ENCODE assay signal across 25 cellular contexts in the genomic region with DNA sequence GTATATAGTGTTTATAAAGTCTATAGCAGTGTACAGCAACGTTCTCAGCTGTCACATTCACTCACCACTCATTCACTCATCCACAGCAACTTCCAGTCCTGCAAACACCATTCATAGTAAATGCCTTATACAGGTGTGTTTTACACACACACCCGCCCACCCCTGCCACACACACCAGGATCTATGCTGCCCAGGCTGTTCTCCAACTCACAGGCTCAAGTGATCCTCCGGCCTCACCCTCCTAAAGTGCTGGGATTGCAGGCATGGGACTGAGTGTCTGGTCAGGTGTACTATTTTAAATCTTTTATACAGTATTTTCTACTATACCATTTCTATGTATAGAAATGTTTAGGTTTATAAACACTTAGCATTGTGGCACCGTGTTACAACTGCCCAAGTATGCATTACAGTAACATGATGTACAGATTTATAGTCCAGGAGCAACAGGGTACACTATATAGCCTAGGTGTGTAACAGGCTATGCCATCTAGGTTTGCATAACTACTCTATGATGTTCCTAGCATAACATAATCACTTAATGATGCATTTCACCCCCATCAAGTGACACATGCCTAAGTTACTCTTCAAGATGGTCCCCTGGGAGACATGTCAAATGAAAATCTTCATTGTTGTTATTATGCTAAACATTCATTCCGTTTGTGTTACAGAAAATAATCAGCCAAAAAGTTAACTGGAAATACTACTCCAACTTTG. TPM values are rescaled to one million over a fixed set of nuclear protein-coding genes. Genes with fewer than 3 reads are reported as not detected.
DNase-seq lines count a peak whose midpoint lies in the region; ATAC-seq, FAIRE-seq and TF ChIP-seq lines count a peak whose summit lies in the region.
"Had no signal": no experiment of that assay in that cellular context is flagged by ENCODE, and none has a peak within 500 bp of the region (broad histone marks: within the 10 kb centered on the region; RNA-seq: fewer than 3 reads in every experiment).

No MANE protein-coding gene starts in this region.

- peak; percentile 30 for ATAC-seq in IMR-90 (ENCODE audit: low read depth)
- ATAC-seq in left lung = peak; percentile 69
- no peak for ATAC-seq in GM21423 (IDR thresholded peaks at IDR 0.05; ENCODE audit: unreplicated experiment)
- ATAC-seq in SK-N-SH treated with all-trans-retinoic acid at 6 μM for 48 hours = no peak
- ATAC-seq: A549, HCT116, HepG2 had no signal

- peaks cover 100% of the 10 kb centered on the region for H3K79me2 ChIP-seq in GM23248 (ENCODE audit: insufficient read depth)

- intact Hi-C loops in IMR-90 (cut with micrococcal nuclease) (no loop called here), left lung (cut with DNase I) (no loop called here)

- no peak overlapping the region for H2BK120ac ChIP-seq in IMR-90 (ENCODE audit: low read depth, low read length)

- peaks cover 9% of the 10 kb centered on the region for H3K36me3 Mint-ChIP-seq in osteocyte (ENCODE audit: unreplicated experiment)

- H4K5ac ChIP-seq in IMR-90 (ENCODE audit: low read depth, low read length) = no peak overlapping the region

- no peak overlapping the region for H2AK9ac ChIP-seq in IMR-90 (replicated peaks; ENCODE audit: low read depth, low read length, poor library complexity)

- H3K27ac ChIP-seq in GM23248 (no peak overlapping the region), IMR-90 (ENCODE audit: insufficient read depth, low read length) (no peak overlapping the region), left lung (no peak overlapping the region)
- H3K27ac ChIP-seq: A549, Peyer's patch had no signal

- POLR2A ChIA-PET in IMR-90 (lab: Charles Lee; ENCODE audit: unreplicated experiment) = no interaction called here

- H3K4me3 ChIP-seq in GM23248 = no peak overlapping the region
- H3K4me3 ChIP-seq in IMR-90 (ENCODE audit: insufficient read depth, low read depth, low read length) = no peak overlapping the region
- no peak overlapping the region for H3K4me3 ChIP-seq in left lung
- H3K4me3 ChIP-seq: A549, Peyer's patch had no signal

- no TSS peak for BruUV-seq in IMR-90 (replicated peaks; lab: Mats Ljungman, UMichigan)

- H3K9me3 ChIP-seq in GM23248 (ENCODE audit: low read depth) (no peaks in the 10 kb centered on the region), IMR-90 (ENCODE audit: control insufficient read depth, insufficient read depth, low read length) (peaks cover 2% of the 10 kb centered on the region; the same call in 1 of the 2 replicates), left lung (peaks cover 0 to under 1% of the 10 kb centered on the region in 2 donors)
- H3K9me3 ChIP-seq: Peyer's patch had no signal

- H3K9me1 ChIP-seq in IMR-90 (ENCODE audit: insufficient read depth, low read length) = peaks cover 23% of the 10 kb centered on the region

- no peak overlapping the region for H3K4ac ChIP-seq in IMR-90 (ENCODE audit: low read depth, low read length)

- H3K36me3 ChIP-seq in GM23248 (ENCODE audit: low read depth) (peaks cover under 1% of the 10 kb centered on the region; the same call in 1 of the 2 replicates), IMR-90 (ENCODE audit: control insufficient read depth, insufficient read depth, low read length) (no peaks in the 10 kb centered on the region; the same call in 1 of the 2 replicates), left lung (no peaks in the 10 kb centered on the region)

- no peak overlapping the region for H4K91ac ChIP-seq in IMR-90 (ENCODE audit: insufficient read depth, low read depth, low read length)

- H4K8ac ChIP-seq in IMR-90 (ENCODE audit: low read depth in 2 of 2, low read length in 2 of 2) = no peak overlapping the region

- H3K56ac ChIP-seq in IMR-90 (ENCODE audit: extremely low read depth, insufficient read depth, low read length) = no peak overlapping the region

- peaks cover 27% of the 10 kb centered on the region for H3K4me1 ChIP-seq in GM23248 (ENCODE audit: insufficient read depth)
- peaks cover 13% of the 10 kb centered on the region for H3K4me1 ChIP-seq in IMR-90 (ENCODE audit: control insufficient read depth, insufficient read depth, low read length)
- H3K4me1 ChIP-seq in left lung = peaks cover 10 to 26% of the 10 kb centered on the region in 2 donors
- H3K4me1 ChIP-seq: A549, BE2C, Caco-2 had no signal

- H2BK5ac ChIP-seq in IMR-90 (ENCODE audit: low read depth, low read length, poor library complexity, severe bottlenecking) = peak overlapping the region; percentile 13

- H3F3A ChIP-seq in GM23248 (ENCODE audit: insufficient read depth) = peaks cover 12% of the 10 kb centered on the region; the same call in 1 of the 2 replicates

- H3K27me3 ChIP-seq in GM23248 (replicated peaks; ENCODE audit: insufficient read depth) = no peaks in the 10 kb centered on the region
- H3K27me3 ChIP-seq in IMR-90 (ENCODE audit: control insufficient read depth, insufficient read depth, low read length) = no peaks in the 10 kb centered on the region
- H3K27me3 ChIP-seq in left lung = no peaks in the 10 kb centered on the region
- H3K27me3 ChIP-seq: BE2C, Peyer's patch had no signal

- TF ChIP-seq CTCF in IMR-90 (conservative IDR thresholded peaks at IDR 0.05; ENCODE audit: low read depth, low read length) (no peak), left lung (IDR thresholded peaks at IDR 0.05) (no peak), osteocyte (IDR thresholded peaks at IDR 0.05) (no peak)

- no peak for FAIRE-seq in HTR-8/SVneo (lab: Jason Lieb, UNC)
- FAIRE-seq: A549, GM12892, HepG2 had no signal

- no peak overlapping the region for H2BK15ac ChIP-seq in IMR-90 (ENCODE audit: low read depth, low read length)

- H3K4me2 ChIP-seq in GM23248 (ENCODE audit: unreplicated experiment) (peak overlapping the region; percentile 0), IMR-90 (ENCODE audit: low read depth, low read length) (no peak overlapping the region)
- H3K4me2 ChIP-seq: A549 had no signal

- no peak overlapping the region for H3K18ac ChIP-seq in IMR-90 (ENCODE audit: low read depth, low read length)

- TF ChIP-seq POLR2A in IMR-90 (IDR thresholded peaks at IDR 0.05; ENCODE audit: low read depth, low read length) = no peak

- peak overlapping the region; percentile 13 for H3K27ac Mint-ChIP-seq in osteocyte (ENCODE audit: unreplicated experiment)
- H3K27ac Mint-ChIP-seq: CD4-positive, alpha-beta T cell had no signal

- H2AFZ ChIP-seq in GM23248 = no peak overlapping the region
- H2AFZ ChIP-seq in IMR-90 (replicated peaks; ENCODE audit: low read length, poor library complexity) = no peak overlapping the region

- in situ Hi-C loops in GM23248 (cut with MboI) (no loop called here), IMR-90 (cut with MboI; ENCODE audit: low sequenced_read_pairs) (no loop called here)

- 68 to 71% methylated on average over 5 of the region's 5 CpGs for WGBS in GM23248 (ENCODE audit: low coverage in 1 of 2, low lambda C conversion rate in 2 of 2, missing lambda C conversion rate in 2 of 2), 2 experiments
- WGBS in IMR-90 (ENCODE audit: extremely low coverage in 2 of 2, insufficient read length in 1 of 2), 2 experiments = no CpG with 5 or more reads among the region's 5 CpGs

- no peak overlapping the region for H3K23ac ChIP-seq in IMR-90 (ENCODE audit: low read depth, low read length)

- dilution Hi-C loops in IMR-90 (cut with HindIII; ENCODE audit: low sequenced_read_pairs, unreplicated experiment) = no loop called here

- H3K27me3 Mint-ChIP-seq in osteocyte (ENCODE audit: unreplicated experiment) = no peaks in the 10 kb centered on the region
- H3K27me3 Mint-ChIP-seq: CD4-positive, alpha-beta T cell had no signal

- peaks cover 61% of the 10 kb centered on the region for H3K4me1 Mint-ChIP-seq in osteocyte (ENCODE audit: unreplicated experiment)

- H3K9me2 ChIP-seq in GM23248 (ENCODE audit: insufficient read depth) = no peaks in the 10 kb centered on the region

- H3K9me3 Mint-ChIP-seq in osteocyte (ENCODE audit: unreplicated experiment) = no peaks in the 10 kb centered on the region

- no peak overlapping the region for H2AK5ac ChIP-seq in IMR-90 (ENCODE audit: low read depth, low read length)

- H3K9ac ChIP-seq in GM23248 = no peak overlapping the region
- H3K9ac ChIP-seq in IMR-90 (ENCODE audit: low read depth, low read length) = no peak overlapping the region

- no peak for TF ChIP-seq RAD21 in IMR-90 (IDR thresholded peaks at IDR 0.05; ENCODE audit: low read length)

- H2BK20ac ChIP-seq in IMR-90 (ENCODE audit: low read depth, low read length) = no peak overlapping the region

- peak; percentile 49 for DNase-seq in GM23248
- no peak for DNase-seq in IMR-90
- DNase-seq in left lung = no peak
- DNase-seq in osteocyte (ENCODE audit: extremely low spot score, unreplicated experiment) = no peak
- DNase-seq in CD1c-positive myeloid dendritic cell (ENCODE audit: extremely low spot score) = no peak
- no peak for DNase-seq in HTR-8/SVneo (ENCODE audit: insufficient read length, low spot score)
- DNase-seq: BE2C; Caco-2; CD4-positive, alpha-beta T cell; DND-41; GOT3; KBM-7; NCI-H1092 treated with DMSO at 0.1 percent for 48 hours; NCI-H146; NCI-H2029; NCI-H2171; NCI-H524 treated with DMSO at 0.1 percent for 48 hours; NCI-H82; Peyer's patch had no signal

- no peak overlapping the region for H3K14ac ChIP-seq in IMR-90 (replicated peaks; ENCODE audit: low read depth, low read length)

- H4K20me1 ChIP-seq in GM23248 (ENCODE audit: insufficient read depth) = peaks cover 27% of the 10 kb centered on the region
- H4K20me1 ChIP-seq in IMR-90 (ENCODE audit: insufficient read depth, low read length) = peaks cover 87% of the 10 kb centered on the region

- H3K79me1 ChIP-seq in IMR-90 (ENCODE audit: low read depth in 1 of 2, low read length in 2 of 2) = peaks cover 34 to 78% of the 10 kb centered on the region in 2 experiments

- no peak overlapping the region for H3K4me3 Mint-ChIP-seq in osteocyte (ENCODE audit: unreplicated experiment)
- H3K4me3 Mint-ChIP-seq: CD4-positive, alpha-beta T cell had no signal

- CTCF ChIA-PET in IMR-90 (lab: Yijun Ruan, JAX) = no interaction called here

TF ChIP-seq in IMR-90, 13 proteins besides CTCF, POLR2A, EP300 and RAD21 (continues in another document):
- no peak for TF ChIP-seq NFE2L2 (IDR thresholded peaks at IDR 0.05; ENCODE audit: low read depth, low read length)

TF ChIP-seq in SK-N-SH treated with all-trans-retinoic acid at 6 μM for 48 hours, 23 proteins besides CTCF, POLR2A, EP300 and RAD21 (continues in another document):
- no peak for TF ChIP-seq GLIS3 (CRISPR knock-in tag; IDR thresholded peaks at IDR 0.05)

RNA-seq across cellular contexts. Expression of gene CREBBP, which starts 42.5 kb away (rescaled TPM):
- total RNA-seq in GM23248 (2014; rRNA removed; shearing (Covaris generic)) = 11.9 and 25.5 TPM in 2 replicates
- polyA plus RNA-seq in GM23248 (2016; fragmentation: Nextera tagmentation; extraction: Ambion mirVana) = 7.8 and 11.7 TPM in 2 replicates
- total RNA-seq in IMR-90 (2012; rRNA removed) = 7.3 and 8.3 TPM in 2 replicates
- polyA plus RNA-seq in IMR-90 (2012; rRNA removed) = 12.5 and 14.4 TPM in 2 replicates
- 3.9 and 6.7 TPM in 2 replicates for polyA plus RNA-seq in IMR-90 (2012; cell fraction: cytosol; rRNA removed)
- polyA plus RNA-seq in IMR-90 (2012; cell fraction: nucleus; rRNA removed; ENCODE audit: low replicate concordance) = 20.8 and 24.3 TPM in 2 replicates
- total RNA-seq in left lung = 10 to 100 TPM; 48.3 to 63.7 TPM
- 107 and 109 TPM in 2 replicates for total RNA-seq in osteocyte

Comparison
In these comparisons a context has a peak if more than half of its experiments do, and no peak if none do; other contexts are left out.
1. ATAC-seq: peak in IMR-90 (single experiment) and left lung (single experiment); none in GM21423 (single experiment) and SK-N-SH treated with all-trans-retinoic acid at 6 μM for 48 hours (single experiment).